9 cellular contexts compared by ENCODE assay signal in genomic region chr1:9590201-9590600, GRCh38. TPM values are rescaled to one million over a fixed set of nuclear protein-coding genes. Genes with fewer than 3 reads are reported as not detected.
DNase-seq lines count a peak whose midpoint lies in the region; ATAC-seq and TF ChIP-seq lines count a peak whose summit lies in the region.
"Had no signal": no experiment of that assay in that cellular context is flagged by ENCODE, and none has a peak within 500 bp of the region (broad histone marks: within the 10 kb centered on the region; RNA-seq: fewer than 3 reads in every experiment).

No MANE protein-coding gene starts in this region.

- no peaks in the 10 kb centered on the region for H3K27me3 ChIP-seq in mammary epithelial cell (ENCODE audit: insufficient read depth, low read length)
- H3K27me3 ChIP-seq in neural progenitor cell = no peaks in the 10 kb centered on the region
- H3K27me3 ChIP-seq: body of pancreas had no signal

- intact Hi-C loops in mammary epithelial cell (cut with micrococcal nuclease) = no loop called here

- CTCF ChIA-PET in mammary epithelial cell (lab: Charles Lee; ENCODE audit: low non-redundant PET) = no interaction called here

- ATAC-seq in GM18907 (IDR thresholded peaks at IDR 0.05; ENCODE audit: unreplicated experiment) = no peak
- ATAC-seq: body of pancreas had no signal

- H3K27me3 Mint-ChIP-seq in neural progenitor cell (ENCODE audit: insufficient read depth, low read depth) = peaks cover 6% of the 10 kb centered on the region

- no peaks in the 10 kb centered on the region for H4K20me1 ChIP-seq in mammary epithelial cell (ENCODE audit: insufficient read depth, low read length)
- H4K20me1 ChIP-seq in neural progenitor cell (ENCODE audit: low read depth) = peaks cover 59% of the 10 kb centered on the region

- H3F3A ChIP-seq in neural progenitor cell (ENCODE audit: low read depth) = peaks cover 48% of the 10 kb centered on the region

- H2AFZ ChIP-seq in mammary epithelial cell (ENCODE audit: low read depth, low read length) (no peak overlapping the region), neural progenitor cell (replicated peaks) (no peak overlapping the region)

- H3K9ac ChIP-seq in mammary epithelial cell (ENCODE audit: insufficient read depth, low read length) (peak overlapping the region; percentile 65), neural progenitor cell (no peak overlapping the region)

- H3K4me3 ChIP-seq in mammary epithelial cell (replicated peaks in 1 of 3; ENCODE audit: insufficient read depth in 1 of 3, low read depth in 2 of 3, low read length in 3 of 3) (peak overlapping the region in 2 of 3 experiments; percentile 64 to 72), neural progenitor cell (peak overlapping the region; percentile 59)

- H3K9me3 ChIP-seq in KOPT-K1 (ENCODE audit: insufficient read depth, low read length, poor library complexity, severe bottlenecking) (no peaks in the 10 kb centered on the region), mammary epithelial cell (replicated peaks; ENCODE audit: insufficient read depth, low read length) (no peaks in the 10 kb centered on the region), neural progenitor cell (ENCODE audit: low read depth) (no peaks in the 10 kb centered on the region)
- H3K9me3 ChIP-seq: body of pancreas had no signal

- H3K27ac Mint-ChIP-seq in neural progenitor cell = no peak overlapping the region

- H3K4me3 Mint-ChIP-seq in neural progenitor cell = peak overlapping the region; percentile 93

- H3K27ac ChIP-seq in KOPT-K1 (ENCODE audit: low read depth, low read length, poor library complexity, severe bottlenecking) (peak overlapping the region; percentile 62), mammary epithelial cell (ENCODE audit: insufficient read depth, low read depth, low read length) (no peak overlapping the region), neural progenitor cell (no peak overlapping the region)

- no TSS peak for BruUV-seq in mammary epithelial cell (replicated peaks; lab: Mats Ljungman, UMichigan)

- H3K36me3 ChIP-seq in KOPT-K1 (ENCODE audit: insufficient read depth, low read length) = peaks cover 23% of the 10 kb centered on the region
- no peaks in the 10 kb centered on the region for H3K36me3 ChIP-seq in mammary epithelial cell (ENCODE audit: insufficient read depth, low read length)
- no peaks in the 10 kb centered on the region for H3K36me3 ChIP-seq in neural progenitor cell

- 70% methylated on average over 5 of the region's 7 CpGs for WGBS in mammary epithelial cell (ENCODE audit: low coverage, missing lambda C conversion rate)

- no peaks in the 10 kb centered on the region for H3K9me3 Mint-ChIP-seq in neural progenitor cell

- TF ChIP-seq CTCF in mammary epithelial cell (conservative IDR thresholded peaks at IDR 0.05 in 1 of 2, IDR thresholded peaks at IDR 0.05 in 1 of 2; ENCODE audit: extremely low read depth in 1 of 2, insufficient read depth in 1 of 2, low read depth in 1 of 2, low read length in 2 of 2) (no peak), neural progenitor cell (IDR thresholded peaks at IDR 0.05) (no peak)

- DNase-seq in NCI-H510A treated with DMSO at 0.1 percent for 48 hours (lab: John Stamatoyannopoulos, UW) (peak; percentile 54), NCI-H510A (lab: John Stamatoyannopoulos, UW) (no peak), mammary epithelial cell (no peak), neural progenitor cell (ENCODE audit: low spot score) (no peak), DMS153 (lab: John Stamatoyannopoulos, UW) (no peak), cerebellar cortex (ENCODE audit: low spot score) (no peak)
- DNase-seq: body of pancreas had no signal

- H3K4me2 ChIP-seq in mammary epithelial cell (ENCODE audit: insufficient read depth, low read depth, low read length) = peak overlapping the region; percentile 96
- peak overlapping the region; percentile 90 for H3K4me2 ChIP-seq in neural progenitor cell

- dilution Hi-C loops in mammary epithelial cell (cut with HindIII; ENCODE audit: low sequenced_read_pairs) = no loop called here

- H3K4me1 ChIP-seq in mammary epithelial cell (ENCODE audit: insufficient read depth, low read length) (peaks cover 32% of the 10 kb centered on the region), neural progenitor cell (peaks cover 55% of the 10 kb centered on the region)

- H3K79me2 ChIP-seq in mammary epithelial cell (ENCODE audit: insufficient read depth, low read length) (peaks cover 63% of the 10 kb centered on the region), neural progenitor cell (ENCODE audit: low read depth) (peaks cover 59% of the 10 kb centered on the region)

- peaks cover 49% of the 10 kb centered on the region for H3K4me1 Mint-ChIP-seq in neural progenitor cell

- in situ Hi-C loops in mammary epithelial cell (cut with MboI; ENCODE audit: low sequenced_read_pairs in 2 of 2) = loop anchor here in 1 of 2 donors (25.0 kb wide), 1 partner anchor 303 kb away; the partner anchor contains the start of gene SPSB1

- peaks cover 4% of the 10 kb centered on the region for H3K36me3 Mint-ChIP-seq in neural progenitor cell

RNA-seq across cellular contexts. Expression of gene TMEM201, which starts 1.5 kb away (rescaled TPM):
- total RNA-seq in mammary epithelial cell (10 to 100 TPM in 1 of 2 donors, 1 to 10 TPM in 1; 6.8 to 15.9 TPM), neural progenitor cell (ENCODE audit: low replicate concordance) (1.9 and 7.3 TPM in 2 replicates)
- polyA plus RNA-seq in mammary epithelial cell = 6.8 TPM
- 15.3 TPM for polyA minus RNA-seq in mammary epithelial cell

RNA-seq across cellular contexts. Expression of gene SLC25A33, which starts 50.9 kb away (rescaled TPM):
- total RNA-seq in mammary epithelial cell (1 to 10 TPM; 2.2 to 4.0 TPM), neural progenitor cell (ENCODE audit: low replicate concordance) (19.0 and 20.8 TPM in 2 replicates)
- 2.5 TPM for polyA plus RNA-seq in mammary epithelial cell
- polyA minus RNA-seq in mammary epithelial cell = 1.2 TPM
